8 cellular contexts compared by ENCODE assay signal in the genomic region with DNA sequence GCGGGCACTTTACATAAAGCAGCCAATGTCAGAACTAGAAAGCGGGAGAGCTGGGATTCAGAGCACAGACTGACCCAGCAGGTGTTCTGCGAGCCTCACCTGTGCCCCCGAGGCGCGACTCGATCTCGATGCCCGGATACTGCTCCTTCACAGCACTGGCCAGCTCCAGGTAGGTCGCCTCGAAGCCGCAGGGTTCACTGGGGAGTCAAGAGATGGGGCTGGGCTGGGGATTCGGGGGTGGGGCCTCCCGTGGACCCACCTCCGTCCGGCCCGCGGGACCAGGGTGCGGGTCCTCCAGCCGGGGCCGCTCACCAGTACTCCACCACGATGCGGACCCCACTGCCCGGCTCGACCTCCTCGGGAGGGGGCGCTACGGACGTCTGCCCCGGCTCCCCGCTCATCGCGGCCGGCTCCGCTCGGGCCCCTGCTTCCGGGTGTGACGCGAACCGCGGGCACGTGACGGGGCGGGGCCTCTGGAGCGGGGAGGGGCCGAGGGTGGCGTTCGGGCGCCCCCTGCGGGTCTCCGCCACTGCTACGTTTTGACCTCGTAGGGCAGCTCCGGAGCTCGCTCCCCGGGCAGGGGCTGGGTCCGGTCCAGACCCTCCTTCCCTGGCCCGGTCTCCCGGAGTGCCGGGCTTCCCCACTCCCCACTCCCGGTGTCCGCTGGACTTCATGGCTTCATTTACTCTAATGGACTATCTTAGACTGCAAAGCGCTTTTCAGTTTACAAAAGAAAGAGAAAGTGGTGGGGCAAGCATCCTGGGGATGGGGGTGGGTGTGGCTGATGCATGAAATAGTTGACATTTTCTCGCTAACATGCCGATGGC. TPM values are rescaled to one million over a fixed set of nuclear protein-coding genes. Genes with fewer than 3 reads are reported as not detected.
DNase-seq lines count a peak whose midpoint lies in the region; ATAC-seq and TF ChIP-seq lines count a peak whose summit lies in the region.

A gene with protein sequence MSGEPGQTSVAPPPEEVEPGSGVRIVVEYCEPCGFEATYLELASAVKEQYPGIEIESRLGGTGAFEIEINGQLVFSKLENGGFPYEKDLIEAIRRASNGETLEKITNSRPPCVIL (minus strand): TSS at position 438 of the 827 bp plus-strand sequence. CDS start 37 bp downstream, at position 401.

- peak within 1 kb of the TSS; percentile 85 to 95 (median 93) for H3K4me3 Mint-ChIP-seq in IgD-negative memory B cell
- peak within 1 kb of the TSS; percentile 90 for H3K4me3 Mint-ChIP-seq in activated T-cell treated with anti-CD3 and anti-CD28 coated beads, Interleukin-2, amount 50 U/mL, for 4 hours

- H3K27ac ChIP-seq in PC-9: peak within 1 kb of the TSS; percentile 69

- H2AFZ ChIP-seq in PC-9: peak within 1 kb of the TSS; percentile 82

- H3K4me2 ChIP-seq in PC-9: peak within 1 kb of the TSS; percentile 100

- CTCF ChIA-PET in PC-9 (lab: Charles Lee): interaction anchor here (0.5 to 1.8 kb wide), 9 partner anchors 9 to 531 kb away, joined by 3 to 16 read pairs (median 5); no protein-coding TSS in a partner anchor

- intact Hi-C loops in PC-9 (cut with micrococcal nuclease; ENCODE audit: unreplicated experiment): loop anchor here (1.0 kb wide), 3 partner anchors 10 to 250 kb away; a partner anchor contains a TSS

- peaks cover 10% of the 10 kb centered on the region; the same call in 1 of the 2 replicates for H3K79me2 ChIP-seq in PC-9 (ENCODE audit: low read depth)

- H3K4me1 Mint-ChIP-seq in IgD-negative memory B cell: peaks cover 7 to 10% (median 8%) of the 10 kb centered on the region in 3 donors
- H3K4me1 Mint-ChIP-seq in activated T-cell treated with anti-CD3 and anti-CD28 coated beads, Interleukin-2, amount 50 U/mL, for 4 hours (ENCODE audit: low read depth): peaks cover 18% of the 10 kb centered on the region

- peak within 1 kb of the TSS; percentile 88 to 91 (median 89) for H3K27ac Mint-ChIP-seq in IgD-negative memory B cell

- no peaks in the 10 kb centered on the region for H3K36me3 ChIP-seq in PC-9 (ENCODE audit: low read depth)

- H3K27me3 Mint-ChIP-seq in IgD-negative memory B cell: no peaks in the 10 kb centered on the region
- H3K27me3 Mint-ChIP-seq in activated T-cell treated with anti-CD3 and anti-CD28 coated beads, Interleukin-2, amount 50 U/mL, for 4 hours (ENCODE audit: low read depth): no peaks in the 10 kb centered on the region

- TSS peak; percentile 66 for BruUV-seq in PC-9 (replicated peaks; lab: Mats Ljungman, UMichigan)

- no peaks in the 10 kb centered on the region for H3K9me3 Mint-ChIP-seq in IgD-negative memory B cell
- no peaks in the 10 kb centered on the region for H3K9me3 Mint-ChIP-seq in activated T-cell treated with anti-CD3 and anti-CD28 coated beads, Interleukin-2, amount 50 U/mL, for 4 hours

- peaks cover 29% of the 10 kb centered on the region; the same call in 1 of the 2 replicates for H3F3A ChIP-seq in PC-9 (ENCODE audit: insufficient read depth, low read depth)

- H3K4me3 ChIP-seq in PC-9: peak within 1 kb of the TSS; percentile 76

- no peaks in the 10 kb centered on the region for H4K20me1 ChIP-seq in PC-9 (ENCODE audit: insufficient read depth)

- ATAC-seq in GM21528 (IDR thresholded peaks at IDR 0.05; ENCODE audit: low FRiP score, unreplicated experiment) (peak; percentile 86), esophagus mucosa (peak; percentile 90)
- peak; percentile 93 to 96 for ATAC-seq in activated T-cell treated with anti-CD3 and anti-CD28 coated beads, Interleukin-2, amount 50 U/mL, for 4 hours

- POLR2A ChIA-PET in PC-9 (lab: Charles Lee; ENCODE audit: unreplicated experiment): interaction anchor here (1.2 kb wide), 1 partner anchor 31 kb away, joined by 5 read pairs; a partner anchor contains a TSS

- no peaks in the 10 kb centered on the region for H3K9me2 ChIP-seq in PC-9 (ENCODE audit: insufficient read depth)

- no peaks in the 10 kb centered on the region for H3K27me3 ChIP-seq in PC-9 (ENCODE audit: insufficient read depth, low read depth)

- peak; percentile 88 for TF ChIP-seq CTCF in PC-9 (conservative IDR thresholded peaks at IDR 0.05)

- no peaks in the 10 kb centered on the region for H3K9me3 ChIP-seq in PC-9 (ENCODE audit: insufficient read depth, low read depth)

- DNase-seq in DMS153 (lab: John Stamatoyannopoulos, UW): peak; percentile 64
- peak; percentile 71 to 95 for DNase-seq in PC-9
- DNase-seq in activated T-cell treated with anti-CD3 and anti-CD28 coated beads, Interleukin-2, amount 50 U/mL, for 4 hours: peak; percentile 94
- DNase-seq in myocyte (ENCODE audit: low read depth): peak; percentile 87
- peak; percentile 79 to 91 for DNase-seq in stimulated activated CD8-positive, alpha-beta memory T cell treated with anti-CD3 and anti-CD28 coated beads, Interleukin-7, amount 100 ng/mL, for 48 hours (ENCODE audit: extremely low read depth in 1 of 2, low read depth in 1 of 2)

- H3K4me1 ChIP-seq in PC-9 (replicated peaks; ENCODE audit: insufficient read depth): peaks cover 24% of the 10 kb centered on the region

- peaks cover 10% of the 10 kb centered on the region for H3K36me3 Mint-ChIP-seq in IgD-negative memory B cell
- H3K36me3 Mint-ChIP-seq in activated T-cell treated with anti-CD3 and anti-CD28 coated beads, Interleukin-2, amount 50 U/mL, for 4 hours (ENCODE audit: insufficient read depth): peaks cover 11% of the 10 kb centered on the region

RNA-seq across cellular contexts. Expression of the gene that starts here (rescaled TPM):
- polyA plus RNA-seq in IgD-negative memory B cell: 113 TPM
- 49.2 and 50.8 TPM in 2 replicates for total RNA-seq in PC-9 (2021)
- total RNA-seq in activated T-cell treated with anti-CD3 and anti-CD28 coated beads, Interleukin-2, amount 50 U/mL, for 4 hours: 10 to 100 TPM; 43.2 to 48.6 (median 45.7) TPM
- total RNA-seq in esophagus mucosa: 44.3 TPM
- 47.9 and 55.2 TPM in 2 replicates for total RNA-seq in myocyte
- polyA plus RNA-seq in myocyte (2012): 93.3 TPM

Comparison
In these comparisons a context has a peak if more than half of its experiments do, and no peak if none do; other contexts are left out.
1. Peak in every context shown above with its lines: DNase-seq, ATAC-seq, H3K4me3 ChIP-seq and H3K27ac ChIP-seq.